ENCODE assay signal across 13 cellular contexts in genomic region chr6:122663981-122664380, GRCh38.
"Had no signal": no experiment of that assay in that cellular context is flagged by ENCODE, and none has a peak within 500 bp of the region (broad histone marks: within the 10 kb centered on the region; RNA-seq: fewer than 3 reads in every experiment).

No MANE protein-coding gene starts in this region.

- H3K4me3 Mint-ChIP-seq: activated CD4-positive, alpha-beta T cell treated with anti-CD3 and anti-CD28 coated beads, Interleukin-2, amount 10 ng/mL, durations not matched to agents 7 days and 5 days; activated naive CD8-positive, alpha-beta T cell; dendritic cell treated with granulocyte-macrophage colony-stimulating factor and Interleukin-4, amounts not matched to agents 40 ng/mL and 50 ng/mL, for 4 days; immature natural killer cell; neural progenitor cell; stimulated activated effector memory CD8-positive, alpha-beta T cell treated with anti-CD3 and anti-CD28 coated beads, Interleukin-12 subunit alpha, Interleukin-12 subunit beta, amount 100 ng/mL, for 72 hours had no signal

- H3K27me3 Mint-ChIP-seq: activated CD4-positive, alpha-beta T cell treated with anti-CD3 and anti-CD28 coated beads, Interleukin-2, amount 10 ng/mL, durations not matched to agents 7 days and 5 days had no signal

- H3K4me3 ChIP-seq: neural progenitor cell had no signal

- H3K9ac ChIP-seq: neural progenitor cell had no signal

- DNase-seq: activated CD4-positive, alpha-beta T cell treated with anti-CD3 and anti-CD28 coated beads, Interleukin-2, amount 10 ng/mL, durations not matched to agents 7 days and 5 days; activated CD4-positive, CD25-positive, alpha-beta regulatory T cell; activated gamma-delta T cell treated with Interleukin-2 at 50 U/mL for 16 hours; amniotic stem cell; brain microvascular endothelial cell; effector memory CD4-positive, alpha-beta T cell; foreskin melanocyte; head of caudate nucleus; immature natural killer cell had no signal

- H3K4me2 ChIP-seq: neural progenitor cell had no signal

- H2AFZ ChIP-seq: neural progenitor cell had no signal

- H3K27ac ChIP-seq: brain microvascular endothelial cell had no signal

- H3K9me3 Mint-ChIP-seq: activated CD4-positive, alpha-beta T cell treated with anti-CD3 and anti-CD28 coated beads, Interleukin-2, amount 10 ng/mL, durations not matched to agents 7 days and 5 days; dendritic cell treated with granulocyte-macrophage colony-stimulating factor and Interleukin-4, amounts not matched to agents 40 ng/mL and 50 ng/mL, for 4 days; neural progenitor cell; stimulated activated effector memory CD8-positive, alpha-beta T cell treated with anti-CD3 and anti-CD28 coated beads, Interleukin-12 subunit alpha, Interleukin-12 subunit beta, amount 100 ng/mL, for 72 hours had no signal

- H3K4me1 ChIP-seq: neural progenitor cell had no signal

- ATAC-seq: stimulated activated effector memory CD8-positive, alpha-beta T cell treated with anti-CD3 and anti-CD28 coated beads, Interleukin-12 subunit alpha, Interleukin-12 subunit beta, amount 100 ng/mL, for 72 hours had no signal

- H3K27me3 ChIP-seq: brain microvascular endothelial cell, neural progenitor cell had no signal

- H3K36me3 ChIP-seq: brain microvascular endothelial cell, neural progenitor cell had no signal

- H3K36me3 Mint-ChIP-seq: activated naive CD8-positive, alpha-beta T cell; immature natural killer cell; neural progenitor cell; stimulated activated effector memory CD8-positive, alpha-beta T cell treated with anti-CD3 and anti-CD28 coated beads, Interleukin-12 subunit alpha, Interleukin-12 subunit beta, amount 100 ng/mL, for 72 hours had no signal

- H3K27ac Mint-ChIP-seq: activated CD4-positive, alpha-beta T cell treated with anti-CD3 and anti-CD28 coated beads, Interleukin-2, amount 10 ng/mL, durations not matched to agents 7 days and 5 days; activated naive CD8-positive, alpha-beta T cell; dendritic cell treated with granulocyte-macrophage colony-stimulating factor and Interleukin-4, amounts not matched to agents 40 ng/mL and 50 ng/mL, for 4 days; immature natural killer cell; neural progenitor cell; stimulated activated effector memory CD8-positive, alpha-beta T cell treated with anti-CD3 and anti-CD28 coated beads, Interleukin-12 subunit alpha, Interleukin-12 subunit beta, amount 100 ng/mL, for 72 hours had no signal

- H3K4me1 Mint-ChIP-seq: activated CD4-positive, alpha-beta T cell treated with anti-CD3 and anti-CD28 coated beads, Interleukin-2, amount 10 ng/mL, durations not matched to agents 7 days and 5 days; immature natural killer cell; neural progenitor cell; stimulated activated effector memory CD8-positive, alpha-beta T cell treated with anti-CD3 and anti-CD28 coated beads, Interleukin-12 subunit alpha, Interleukin-12 subunit beta, amount 100 ng/mL, for 72 hours had no signal
